8 cellular contexts compared by ENCODE assay signal in the genomic region with DNA sequence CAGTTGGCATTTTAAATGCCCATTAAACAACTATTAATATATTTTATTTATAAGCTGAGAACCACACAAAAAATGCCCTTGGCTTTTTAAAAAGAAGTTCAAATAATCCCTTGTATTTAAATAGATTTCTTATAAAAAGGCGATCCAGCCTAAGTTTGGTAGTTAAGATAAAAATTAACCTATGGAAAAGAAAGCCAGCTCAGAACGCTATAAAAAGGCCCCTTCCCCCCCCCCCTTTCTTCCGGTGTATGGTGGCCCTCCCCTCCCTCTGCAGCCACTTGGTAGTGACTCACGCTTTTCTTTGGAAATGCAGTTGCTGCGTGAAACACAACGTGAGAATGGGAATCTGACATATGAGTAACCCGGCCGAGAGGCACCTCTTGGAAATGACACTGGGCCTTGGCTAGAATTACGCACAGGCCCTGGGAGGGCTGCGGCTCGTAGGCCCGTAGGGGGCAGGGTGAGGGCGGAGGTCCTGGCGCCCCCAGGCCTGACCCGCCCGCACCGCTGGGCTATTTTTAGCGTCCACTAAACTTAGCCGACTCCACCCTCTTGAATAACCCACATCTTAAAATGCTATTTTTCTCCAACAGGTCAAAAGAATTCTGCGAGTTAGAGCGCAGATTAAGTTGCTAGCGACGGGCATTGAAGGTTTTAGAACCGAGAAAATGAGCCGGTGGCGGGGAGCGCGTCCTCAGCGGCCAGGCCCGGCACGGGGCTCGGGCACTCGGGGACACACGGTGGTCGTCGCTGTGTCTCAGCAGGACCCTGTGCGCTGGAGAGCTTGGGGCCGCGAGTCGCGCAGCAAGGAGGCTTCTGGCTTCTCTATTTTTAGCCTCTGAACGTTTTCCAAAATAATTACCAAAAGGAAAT.
DNase-seq lines count a peak whose midpoint lies in the region; ATAC-seq and TF ChIP-seq lines count a peak whose summit lies in the region.

No MANE protein-coding gene starts in this region.

- no peaks in the 10 kb centered on the region for H3K36me3 ChIP-seq in Peyer's patch

- peaks cover 26% of the 10 kb centered on the region for H3K36me3 Mint-ChIP-seq in activated T-helper 2 cell treated with anti-CD3 and anti-CD28 coated beads, Interferon-gamma antibody, Interleukin-2, Interleukin-4, amounts not matched to agents 10 μg/mL and 5 μg/mL and 100 μg/mL, durations not matched to agents 14 hours and 24 hours and 36 hours (ENCODE audit: low read depth)
- peaks cover 6% of the 10 kb centered on the region for H3K36me3 Mint-ChIP-seq in nephron progenitor cell (ENCODE audit: low read depth)

- peak overlapping the region; percentile 77 for H3K4me3 Mint-ChIP-seq in activated T-helper 2 cell treated with anti-CD3 and anti-CD28 coated beads, Interferon-gamma antibody, Interleukin-2, Interleukin-4, amounts not matched to agents 10 μg/mL and 5 μg/mL and 100 μg/mL, durations not matched to agents 14 hours and 24 hours and 36 hours (ENCODE audit: low read depth)
- H3K4me3 Mint-ChIP-seq in nephron progenitor cell, result peak overlapping the region; percentile 79

- peaks cover 58% of the 10 kb centered on the region for H3K4me1 Mint-ChIP-seq in activated T-helper 2 cell treated with anti-CD3 and anti-CD28 coated beads, Interferon-gamma antibody, Interleukin-2, Interleukin-4, amounts not matched to agents 10 μg/mL and 5 μg/mL and 100 μg/mL, durations not matched to agents 14 hours and 24 hours and 36 hours (ENCODE audit: low read depth)
- H3K4me1 Mint-ChIP-seq in nephron progenitor cell, result peaks cover 73% of the 10 kb centered on the region

- H3K9me3 Mint-ChIP-seq in activated T-helper 2 cell treated with anti-CD3 and anti-CD28 coated beads, Interferon-gamma antibody, Interleukin-2, Interleukin-4, amounts not matched to agents 10 μg/mL and 5 μg/mL and 100 μg/mL, durations not matched to agents 14 hours and 24 hours and 36 hours, result peaks cover 17% of the 10 kb centered on the region
- peaks cover 12% of the 10 kb centered on the region for H3K9me3 Mint-ChIP-seq in nephron progenitor cell

- peaks cover 16 to 43% (median 23%) of the 10 kb centered on the region in 4 donors for H3K4me1 ChIP-seq in Peyer's patch

- peak overlapping the region; percentile 96 for H3K27ac Mint-ChIP-seq in activated T-helper 2 cell treated with anti-CD3 and anti-CD28 coated beads, Interferon-gamma antibody, Interleukin-2, Interleukin-4, amounts not matched to agents 10 μg/mL and 5 μg/mL and 100 μg/mL, durations not matched to agents 14 hours and 24 hours and 36 hours
- H3K27ac Mint-ChIP-seq in nephron progenitor cell, result peak overlapping the region; percentile 99

- H3K27ac ChIP-seq in Peyer's patch, result peak overlapping the region; percentile 94 to 98 (median 98)

- intact Hi-C loops in activated T-helper 2 cell treated with anti-CD3 and anti-CD28 coated beads, Interferon-gamma antibody, Interleukin-2, Interleukin-4, amounts not matched to agents 10 μg/mL and 5 μg/mL and 100 μg/mL, durations not matched to agents 14 hours and 24 hours and 36 hours (cut with micrococcal nuclease), result loop anchor here (1.0 to 10.0 kb wide), 18 partner anchors 15 to 519 kb away; no protein-coding TSS in a partner anchor

- no peaks in the 10 kb centered on the region for H3K27me3 ChIP-seq in Peyer's patch

- H3K27me3 Mint-ChIP-seq in activated T-helper 2 cell treated with anti-CD3 and anti-CD28 coated beads, Interferon-gamma antibody, Interleukin-2, Interleukin-4, amounts not matched to agents 10 μg/mL and 5 μg/mL and 100 μg/mL, durations not matched to agents 14 hours and 24 hours and 36 hours (ENCODE audit: low read depth), result no peaks in the 10 kb centered on the region
- peaks cover 2% of the 10 kb centered on the region for H3K27me3 Mint-ChIP-seq in nephron progenitor cell (ENCODE audit: low read depth, poor library complexity)

- no peaks in the 10 kb centered on the region for H3K9me3 ChIP-seq in Peyer's patch

- DNase-seq in A172 (ENCODE audit: low spot score) (peak; percentile 99), Peyer's patch (peak; percentile 60 to 89 (median 81)), fibroblast of villous mesenchyme (ENCODE audit: low read depth) (peak; percentile 99), nephron progenitor cell (peak; percentile 61)
- DNase-seq in activated T-helper 2 cell treated with anti-CD3 and anti-CD28 coated beads, Interferon-gamma antibody, Interleukin-2, Interleukin-4, amounts not matched to agents 10 μg/mL and 5 μg/mL and 100 μg/mL, durations not matched to agents 14 hours and 24 hours and 36 hours (ENCODE audit: low spot score), result peak; percentile 69
- DNase-seq in stimulated activated naive CD4-positive, alpha-beta T cell treated with Interleukin-2 at 50 U/mL for 16 hours (lab: John Stamatoyannopoulos, UW), result peak; percentile 83

- TF ChIP-seq CTCF in Peyer's patch (IDR thresholded peaks at IDR 0.05) (peak in 2 of 6 experiments; percentile 11 to 34), fibroblast of villous mesenchyme (IDR thresholded peaks at IDR 0.05; ENCODE audit: insufficient read depth, low read depth, low read length) (no peak), nephron progenitor cell (IDR thresholded peaks at IDR 0.05) (peak; percentile 17)

- H3K4me3 ChIP-seq in Peyer's patch (peak overlapping the region; percentile 41 to 50 (median 46)), fibroblast of villous mesenchyme (ENCODE audit: low read depth, low read length) (peak overlapping the region; percentile 48)

- ATAC-seq in GM18868 (IDR thresholded peaks at IDR 0.05; ENCODE audit: unreplicated experiment), result peak; percentile 17
- peak; percentile 23 for ATAC-seq in HG03520 (IDR thresholded peaks at IDR 0.05; ENCODE audit: unreplicated experiment)

- TF ChIP-seq POLR2A in Peyer's patch (IDR thresholded peaks at IDR 0.05), result peak; percentile 39 to 85

Comparison
In these comparisons a context has a peak if more than half of its experiments do, and no peak if none do; other contexts are left out.
1. Peak in every context shown above with its lines: DNase-seq, ATAC-seq, H3K4me3 ChIP-seq and H3K27ac ChIP-seq.